ENCODE assay signal across 2 cellular contexts in the genomic region with DNA sequence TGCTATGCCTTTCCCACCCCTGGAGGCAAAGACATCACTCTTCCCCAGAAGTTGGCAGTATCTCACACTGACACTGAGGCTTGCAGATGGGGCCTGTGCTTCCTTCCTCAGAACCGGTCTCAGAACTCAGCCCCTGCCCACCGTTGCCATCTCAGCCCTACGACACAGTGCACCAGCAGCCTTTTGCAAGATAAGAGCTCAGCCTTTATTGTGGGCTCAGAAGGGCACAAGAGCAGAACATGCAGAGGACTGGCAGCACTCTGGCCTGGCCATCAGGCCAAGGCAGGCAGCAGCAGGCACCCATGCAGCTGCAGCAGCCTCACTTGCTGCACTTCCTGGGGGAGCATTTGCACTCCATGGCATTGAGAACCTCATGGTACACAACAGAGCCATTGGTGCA.
TF ChIP-seq lines count a peak whose summit lies in the region.

No MANE protein-coding gene starts in this region.

TF ChIP-seq in HEK293, 187 proteins besides CTCF, POLR2A, EP300 and RAD21 (continued from another document):
- TF ChIP-seq GLI2 (tag by site-specific recombination; IDR thresholded peaks at IDR 0.05; ENCODE audit: borderline replicate concordance, low read depth) (no peak), ZNF311 (tag by site-specific recombination; IDR thresholded peaks at IDR 0.05; ENCODE audit: borderline replicate concordance) (no peak), ZNF830 (tag by site-specific recombination; IDR thresholded peaks at IDR 0.05; ENCODE audit: low read depth) (no peak), GLIS1 (tag by site-specific recombination; IDR thresholded peaks at IDR 0.05) (0 out of 2 replicates have a peak, but pooled peaks have one; percentile 43), ZNF211 (tag by site-specific recombination; IDR thresholded peaks at IDR 0.05; ENCODE audit: low read depth) (no peak)
TF ChIP-seq in HEK293: peak in this region for 1.

TF ChIP-seq in endothelial cell of umbilical vein, 7 proteins besides CTCF, POLR2A, EP300 and RAD21 (continued from another document):
- no peak for TF ChIP-seq MAX (IDR thresholded peaks at IDR 0.05; ENCODE audit: insufficient read depth, insufficient read length)
